In the genomic region with DNA sequence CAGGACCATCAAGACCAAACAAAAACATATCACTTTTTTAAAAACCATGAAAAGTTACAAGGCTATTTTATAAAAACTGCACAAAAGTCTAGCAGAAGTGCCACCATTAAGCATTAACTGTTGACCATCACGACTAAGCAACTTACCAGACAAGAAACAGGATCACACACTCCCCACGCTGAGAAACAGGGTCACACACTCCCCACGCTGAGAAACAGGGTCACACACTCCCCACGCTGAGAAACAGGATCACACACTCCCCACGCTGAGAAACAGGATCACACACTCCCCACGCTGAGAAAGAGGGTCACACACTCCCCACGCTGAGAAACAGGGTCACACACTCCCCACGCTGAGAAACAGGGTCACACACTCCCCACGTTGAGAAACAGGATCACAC, we compare ENCODE assay signal across 6 cellular contexts. TPM values are rescaled to one million over a fixed set of nuclear protein-coding genes. Genes with fewer than 3 reads are reported as not detected.
"Had no signal": no experiment of that assay in that cellular context is flagged by ENCODE, and none has a peak within 500 bp of the region (broad histone marks: within the 10 kb centered on the region; RNA-seq: fewer than 3 reads in every experiment).

No MANE protein-coding gene starts in this region.

RNA-seq across cellular contexts. Expression of a gene that starts 28.9 kb away (rescaled TPM):
- total RNA-seq: M059J, PC-3, Peyer's patch, Right ventricle myocardium superior, SJSA1 had no signal
- polyA plus RNA-seq: SK-N-SH had no signal

RNA-seq across cellular contexts. Expression of a gene that starts 42.2 kb away (rescaled TPM):
- total RNA-seq: M059J, PC-3, Peyer's patch, Right ventricle myocardium superior, SJSA1 had no signal
- polyA plus RNA-seq: SK-N-SH had no signal

RNA-seq across cellular contexts. Expression of a gene that starts 49.1 kb away (rescaled TPM):
- total RNA-seq: M059J, PC-3, SJSA1 had no signal
- polyA plus RNA-seq: SK-N-SH had no signal
